ENCODE assay signal across 8 cellular contexts in the genomic region with DNA sequence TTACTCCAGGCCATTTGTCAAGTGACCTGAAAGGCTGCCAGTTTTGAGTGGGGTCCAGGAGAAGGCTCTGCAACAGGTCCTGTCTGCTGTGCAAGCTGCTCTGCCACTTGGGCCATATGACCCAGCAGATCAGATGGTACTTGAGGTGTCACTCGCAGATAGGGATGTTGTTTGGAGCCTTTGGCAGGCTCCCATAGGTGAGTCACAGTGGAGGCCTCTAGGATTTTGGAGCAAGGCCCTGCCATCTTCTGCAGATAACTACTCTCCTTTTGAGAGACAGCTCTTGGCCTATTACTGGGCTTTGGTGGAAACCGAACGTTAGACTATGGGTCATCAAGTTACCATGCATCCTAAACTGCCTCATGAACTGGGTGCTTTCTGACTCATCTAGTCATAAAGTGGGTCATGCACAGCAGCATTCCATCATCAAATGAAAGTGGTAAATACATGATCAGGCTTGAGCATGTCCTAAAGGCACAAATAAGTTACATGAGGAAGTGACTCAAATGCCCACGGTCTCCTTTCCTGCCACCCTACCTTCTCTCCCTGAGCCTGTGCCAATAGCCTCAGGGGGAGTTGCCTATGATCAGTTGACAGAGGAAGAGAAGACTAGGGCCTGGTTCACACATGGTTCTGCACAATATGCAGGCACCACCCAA.
DNase-seq lines count a peak whose midpoint lies in the region; ATAC-seq, FAIRE-seq and TF ChIP-seq lines count a peak whose summit lies in the region.
"Not testable (repeated sequence)": the region's sequence is repeated elsewhere in the genome, so short reads cannot be mapped to it uniquely, and the experiment has no call there.

No MANE protein-coding gene starts in this region.

- H3K27ac Mint-ChIP-seq in activated CD4-positive, alpha-beta T cell treated with anti-CD3 and anti-CD28 coated beads for 36 hours = not testable (repeated sequence)

- not testable (repeated sequence) for TF ChIP-seq CTCF in endothelial cell of umbilical vein (IDR thresholded peaks at IDR 0.05; ENCODE audit: extremely low read depth in 1 of 2, insufficient read depth in 1 of 2, low read depth in 1 of 2, low read length in 2 of 2)

- H3K4me3 Mint-ChIP-seq in activated CD4-positive, alpha-beta T cell treated with anti-CD3 and anti-CD28 coated beads for 36 hours = not testable (repeated sequence)

- not testable (repeated sequence) for H3K9ac ChIP-seq in GM23248; endothelial cell of umbilical vein (replicated peaks; ENCODE audit: extremely low read depth, insufficient read depth, low read length)

- DNase-seq in AG08395 (ENCODE audit: low spot score) (peak; percentile 13), GM23248 (peak; percentile 84), LHCN-M2 (ENCODE audit: low read depth) (peak; percentile 36), RKO (ENCODE audit: low spot score) (peak; percentile 43), endothelial cell of umbilical vein (ENCODE audit: low read depth, low spot score) (peak; percentile 63), foreskin melanocyte (peak; percentile 87)
- DNase-seq in activated CD4-positive, alpha-beta T cell treated with anti-CD3 and anti-CD28 coated beads for 36 hours = not testable (repeated sequence)
- DNase-seq in stimulated activated CD4-positive, alpha-beta T cell treated with anti-CD3 and anti-CD28 coated beads, Interleukin-1b, Interleukin-23, amount 100 ng/mL, for 48 hours = peak; percentile 7

- peak overlapping the region; percentile 41 for H3K27ac ChIP-seq in GM23248
- H3K27ac ChIP-seq in endothelial cell of umbilical vein (ENCODE audit: insufficient read depth, low read depth, low read length) = not testable (repeated sequence)

- H3K9me3 ChIP-seq in GM23248 (ENCODE audit: low read depth); endothelial cell of umbilical vein (replicated peaks; ENCODE audit: control insufficient read depth, insufficient read depth, low read length): not testable (repeated sequence)

- H3K4me3 ChIP-seq in GM23248; endothelial cell of umbilical vein (replicated peaks in 1 of 3; ENCODE audit: insufficient read depth in 1 of 3, low read depth in 1 of 3, low read length in 3 of 3): not testable (repeated sequence)

- H3K27me3 Mint-ChIP-seq in activated CD4-positive, alpha-beta T cell treated with anti-CD3 and anti-CD28 coated beads for 36 hours = not testable (repeated sequence)

- 2 to 5% methylated on average over 4 of the region's 4 CpGs for WGBS in GM23248 (ENCODE audit: low coverage in 1 of 2, low lambda C conversion rate in 2 of 2, missing lambda C conversion rate in 2 of 2), 2 experiments

- not testable (repeated sequence) for TF ChIP-seq POLR2A in endothelial cell of umbilical vein (IDR thresholded peaks at IDR 0.05; ENCODE audit: low read depth, low read length)

- H3K36me3 ChIP-seq in GM23248 (ENCODE audit: low read depth); endothelial cell of umbilical vein (ENCODE audit: control insufficient read depth in 2 of 2, extremely low read depth in 1 of 2, insufficient read depth in 2 of 2, low read length in 2 of 2): not testable (repeated sequence)

- not testable (repeated sequence) for H3K79me2 ChIP-seq in GM23248 (ENCODE audit: insufficient read depth); endothelial cell of umbilical vein (ENCODE audit: control insufficient read depth, insufficient read depth, low read length)

- not testable (repeated sequence) for FAIRE-seq in endothelial cell of umbilical vein (lab: Jason Lieb, UNC)

- in situ Hi-C loops in GM23248 (cut with MboI) = not testable (repeated sequence)

- CTCF ChIA-PET in activated CD4-positive, alpha-beta T cell treated with anti-CD3 and anti-CD28 coated beads for 36 hours (lab: Charles Lee); endothelial cell of umbilical vein (lab: Charles Lee): not testable (repeated sequence)

- not testable (repeated sequence) for H2AFZ ChIP-seq in GM23248; endothelial cell of umbilical vein (ENCODE audit: low read depth, low read length)

- H3K4me1 ChIP-seq in GM23248 (ENCODE audit: insufficient read depth) (peaks cover 51% of the 10 kb centered on the region), endothelial cell of umbilical vein (ENCODE audit: control insufficient read depth, extremely low read depth, insufficient read depth, low read length) (peaks cover 24% of the 10 kb centered on the region)

- peaks cover 46% of the 10 kb centered on the region for H3F3A ChIP-seq in GM23248 (ENCODE audit: insufficient read depth)

- not testable (repeated sequence) for H4K20me1 ChIP-seq in GM23248 (ENCODE audit: insufficient read depth); endothelial cell of umbilical vein (replicated peaks; ENCODE audit: control insufficient read depth, extremely low read depth, insufficient read depth, low read length)

- H3K4me1 Mint-ChIP-seq in activated CD4-positive, alpha-beta T cell treated with anti-CD3 and anti-CD28 coated beads for 36 hours = peaks cover 10% of the 10 kb centered on the region

- dilution Hi-C loops in endothelial cell of umbilical vein (cut with MboI; ENCODE audit: extremely low pct_ligation_motif_present, low sequenced_read_pairs) = not testable (repeated sequence)

- intact Hi-C loops in activated CD4-positive, alpha-beta T cell treated with anti-CD3 and anti-CD28 coated beads for 36 hours (cut with DNase I, micrococcal nuclease); endothelial cell of umbilical vein (cut with micrococcal nuclease): not testable (repeated sequence)

- POLR2A ChIA-PET in activated CD4-positive, alpha-beta T cell treated with anti-CD3 and anti-CD28 coated beads for 36 hours (lab: Charles Lee) = interaction anchor here (0.6 kb wide), 1 partner anchor 87 kb away, joined by 3 read pairs; the partner anchor contains the start of gene RANBP6
- POLR2A ChIA-PET in endothelial cell of umbilical vein (lab: Charles Lee) = not testable (repeated sequence)

- BruUV-seq in endothelial cell of umbilical vein (replicated peaks; lab: Mats Ljungman, UMichigan) = not testable (repeated sequence)

- H3K36me3 Mint-ChIP-seq in activated CD4-positive, alpha-beta T cell treated with anti-CD3 and anti-CD28 coated beads for 36 hours (ENCODE audit: low read depth) = not testable (repeated sequence)

- peak; percentile 42 for ATAC-seq in activated CD4-positive, alpha-beta T cell treated with anti-CD3 and anti-CD28 coated beads for 36 hours

- not testable (repeated sequence) for H3K9me3 Mint-ChIP-seq in activated CD4-positive, alpha-beta T cell treated with anti-CD3 and anti-CD28 coated beads for 36 hours (ENCODE audit: low read depth)

- not testable (repeated sequence) for H3K9me1 ChIP-seq in endothelial cell of umbilical vein (replicated peaks; ENCODE audit: control insufficient read depth, extremely low read depth, insufficient read depth, low read length)

- not testable (repeated sequence) for H3K27me3 ChIP-seq in GM23248 (replicated peaks; ENCODE audit: insufficient read depth); endothelial cell of umbilical vein (ENCODE audit: control insufficient read depth in 2 of 2, insufficient read depth in 2 of 2, low read length in 2 of 2)

- not testable (repeated sequence) for H3K9me2 ChIP-seq in GM23248 (ENCODE audit: insufficient read depth)

- H3K4me2 ChIP-seq in GM23248 (ENCODE audit: unreplicated experiment) = peak overlapping the region; percentile 24
- not testable (repeated sequence) for H3K4me2 ChIP-seq in endothelial cell of umbilical vein (ENCODE audit: insufficient read depth, low read length)

TF ChIP-seq in endothelial cell of umbilical vein, 7 proteins besides CTCF, POLR2A, EP300 and RAD21:
- TF ChIP-seq JUN (IDR thresholded peaks at IDR 0.05; ENCODE audit: borderline replicate concordance, insufficient read depth, insufficient read length, low read depth) (peak; percentile 17), FOS (IDR thresholded peaks at IDR 0.05; ENCODE audit: borderline replicate concordance, insufficient read depth, low read length) (peak; percentile 65)
